In genomic region chr11:19953342-19953741, GRCh38 we compare ENCODE assay signal across 10 cellular contexts.
DNase-seq lines count a peak whose midpoint lies in the region; ATAC-seq and TF ChIP-seq lines count a peak whose summit lies in the region.
"Had no signal": no experiment of that assay in that cellular context is flagged by ENCODE, and none has a peak within 500 bp of the region (broad histone marks: within the 10 kb centered on the region; RNA-seq: fewer than 3 reads in every experiment).

No MANE protein-coding gene starts in this region.

- H3K9ac ChIP-seq in HUES48 (ENCODE audit: low read depth, low read length), result peak overlapping the region; percentile 28; the same call in 1 of the 2 replicates

- no peaks in the 10 kb centered on the region for H3K27me3 ChIP-seq in HUES48 (ENCODE audit: control insufficient read depth, insufficient read depth, low read length)
- H3K27me3 ChIP-seq in left lung, result no peaks in the 10 kb centered on the region

- intact Hi-C loops in left lung (cut with DNase I), result no loop called here

- CTCF ChIA-PET in AG04449 (lab: Yijun Ruan, JAX), result interaction anchor here (0.6 to 9.7 kb wide), 41 partner anchors 10 to 417 kb away, joined by 3 to 226 read pairs (median 4); no protein-coding TSS in a partner anchor

- POLR2A ChIA-PET in AG04449 (lab: Yijun Ruan, JAX), result interaction anchor here (0.7 to 1.0 kb wide), 3 partner anchors 117 to 158 kb away, joined by 3 to 5 read pairs (median 5); no protein-coding TSS in a partner anchor

- peak; percentile 49 for DNase-seq in AG04449 (ENCODE audit: low read depth, low spot score)
- DNase-seq in coronary artery (ENCODE audit: low spot score), result no peak
- DNase-seq in left lung, result no peak
- no peak for DNase-seq in activated CD4-positive, alpha-beta T cell treated with anti-CD3 and anti-CD28 coated beads for 1 hour
- DNase-seq in NCI-H2107 (lab: John Stamatoyannopoulos, UW), result no peak
- no peak for DNase-seq in NCI-H524 treated with DMSO at 0.1 percent for 48 hours (lab: John Stamatoyannopoulos, UW)
- DNase-seq: activated CD8-positive, alpha-beta memory T cell treated with anti-CD3 and anti-CD28 coated beads, Interleukin-2, amount 10 ng/mL, durations not matched to agents 7 days and 5 days had no signal

- H3K9me3 ChIP-seq in HUES48 (ENCODE audit: control insufficient read depth, insufficient read depth, low read length) (no peaks in the 10 kb centered on the region), left lung (no peaks in the 10 kb centered on the region)

- TF ChIP-seq CTCF in AG04449 (IDR thresholded peaks at IDR 0.05; ENCODE audit: insufficient read depth, low read length, missing control alignments) (no peak), coronary artery (IDR thresholded peaks at IDR 0.05) (no peak), left lung (IDR thresholded peaks at IDR 0.05) (no peak)

- H3K36me3 ChIP-seq in HUES48 (ENCODE audit: control insufficient read depth, insufficient read depth, low read length), result peaks cover 30% of the 10 kb centered on the region
- peaks cover 0 to 20% of the 10 kb centered on the region in 2 donors for H3K36me3 ChIP-seq in left lung

- H3K27ac ChIP-seq in HUES48 (ENCODE audit: low read depth, low read length) (peak overlapping the region; percentile 95), coronary artery (peak overlapping the region; percentile 58 to 79), left lung (peak overlapping the region in 1 of 2 donors; percentile 3)
- H3K27ac ChIP-seq: C4-2B had no signal

- H3K4me3 ChIP-seq in AG04449 (ENCODE audit: low read depth, low read length) (no peak overlapping the region), HUES48 (ENCODE audit: low read depth, low read length) (no peak overlapping the region), coronary artery (peak overlapping the region; percentile 2), left lung (no peak overlapping the region)

- peaks cover 40% of the 10 kb centered on the region for H3K4me1 ChIP-seq in HUES48 (ENCODE audit: control insufficient read depth, insufficient read depth, low read length)
- H3K4me1 ChIP-seq in left lung, result peaks cover 0 to 11% of the 10 kb centered on the region in 2 donors

- ATAC-seq in left lung (peak; percentile 40), GM21737 (IDR thresholded peaks at IDR 0.05; ENCODE audit: unreplicated experiment) (no peak)
- ATAC-seq: activated CD8-positive, alpha-beta memory T cell treated with anti-CD3 and anti-CD28 coated beads, Interleukin-2, amount 10 ng/mL, durations not matched to agents 7 days and 5 days had no signal
